29 cellular contexts compared by ENCODE assay signal in the genomic region with DNA sequence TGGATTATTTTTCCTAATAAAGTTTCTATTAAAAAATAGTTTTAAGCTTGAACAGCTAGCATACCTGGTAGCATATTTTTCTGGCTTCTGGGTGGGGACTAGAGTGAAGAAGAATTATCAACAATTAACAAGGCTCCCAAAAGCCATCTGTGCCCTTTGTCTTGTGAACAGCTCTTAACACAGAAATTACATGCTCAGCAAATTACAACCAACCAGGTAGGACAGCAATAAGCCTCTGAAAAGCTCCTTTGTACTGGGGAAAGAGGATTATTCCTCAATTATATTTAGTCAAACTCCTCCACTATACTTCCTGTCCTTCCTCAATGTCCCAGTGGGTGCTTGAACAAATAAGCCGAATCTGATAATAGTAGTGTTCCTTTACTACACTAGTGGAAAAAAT.
DNase-seq lines count a peak whose midpoint lies in the region; TF ChIP-seq lines count a peak whose summit lies in the region.
"Had no signal": no experiment of that assay in that cellular context is flagged by ENCODE, and none has a peak within 500 bp of the region (broad histone marks: within the 10 kb centered on the region; RNA-seq: fewer than 3 reads in every experiment).

No MANE protein-coding gene starts in this region.

- TF ChIP-seq CTCF in osteoblast (IDR thresholded peaks at IDR 0.05; ENCODE audit: extremely low read depth, low read depth, low read length) (no peak), endothelial cell (IDR thresholded peaks at IDR 0.05; ENCODE audit: unreplicated experiment) (no peak)

- peak overlapping the region; percentile 1 for H2AFZ ChIP-seq in osteoblast (ENCODE audit: low read length)
- H2AFZ ChIP-seq: GM23248 had no signal

- H3K27ac ChIP-seq in osteoblast (ENCODE audit: low read depth, low read length), result no peak overlapping the region
- H3K27ac ChIP-seq: 22Rv1, C4-2B, coronary artery, GM23248, SK-N-MC had no signal

- H3K27me3 Mint-ChIP-seq in endothelial cell (ENCODE audit: unreplicated experiment), result no peaks in the 10 kb centered on the region

- no peak overlapping the region for H3K27ac Mint-ChIP-seq in endothelial cell (ENCODE audit: unreplicated experiment)
- H3K27ac Mint-ChIP-seq: activated naive CD8-positive, alpha-beta T cell treated with anti-CD3 and anti-CD28 coated beads, Interleukin-2, amount 50 U/mL, for 24 hours; natural killer cell treated with Interleukin-12 subunit alpha and Interleukin-12 subunit beta and Interleukin-15 and Interleukin-18, amount 100 ng/mL, for 72 hours had no signal

- H3K4me1 ChIP-seq in osteoblast (ENCODE audit: insufficient read depth, low read length), result no peaks in the 10 kb centered on the region
- H3K4me1 ChIP-seq: Caco-2 had no signal

- H3K36me3 ChIP-seq in osteoblast (ENCODE audit: insufficient read depth, low read length), result no peaks in the 10 kb centered on the region

- DNase-seq in DMS153 treated with DMSO at 0.1 percent for 48 hours (lab: John Stamatoyannopoulos, UW; ENCODE audit: unreplicated experiment), result peak; percentile 2
- DNase-seq in DMS153 (lab: John Stamatoyannopoulos, UW), result no peak
- DNase-seq in NCI-H2081 (lab: John Stamatoyannopoulos, UW), result peak; percentile 6 to 65
- peak; percentile 40 for DNase-seq in NCI-H748 treated with DMSO at 0.1 percent for 48 hours (lab: John Stamatoyannopoulos, UW)
- DNase-seq in osteoblast (ENCODE audit: insufficient read length, low spot score, missing footprints), result no peak
- DNase-seq in endothelial cell (ENCODE audit: low spot score), result no peak
- DNase-seq in NCI-H187 treated with DMSO at 0.1 percent for 48 hours (lab: John Stamatoyannopoulos, UW), result no peak
- DNase-seq in SHP77 (lab: John Stamatoyannopoulos, UW), result no peak
- DNase-seq: activated CD4-positive, alpha-beta T cell treated with anti-CD3 and anti-CD28 coated beads, Interleukin-2, amount 50 U/mL, for 48 hours; activated CD4-positive, CD25-positive, alpha-beta regulatory T cell treated with anti-CD3 and anti-CD28 coated beads, Interleukin-2, amount 50 U/mL, for 72 hours; activated naive CD8-positive, alpha-beta T cell treated with anti-CD3 and anti-CD28 coated beads, Interleukin-2, amount 50 U/mL, for 24 hours; activated T-cell treated with anti-CD3 and anti-CD28 coated beads, Interleukin-2, amount 50 U/mL, for 48 hours; Caco-2; caudate nucleus; effector memory CD4-positive, alpha-beta T cell; erythroblast; GM23248; hypothalamus; KBM-7; left cardiac atrium; PC-3; stimulated activated CD4-positive, alpha-beta T cell treated with anti-CD3 and anti-CD28 coated beads, Interleukin-4, amount 100 ng/mL, for 24 hours; trophoblast cell had no signal

- H3K36me3 Mint-ChIP-seq in endothelial cell (ENCODE audit: low read depth, unreplicated experiment), result no peaks in the 10 kb centered on the region
- H3K36me3 Mint-ChIP-seq: natural killer cell treated with Interleukin-12 subunit alpha and Interleukin-12 subunit beta and Interleukin-15 and Interleukin-18, amount 100 ng/mL, for 72 hours had no signal

- peaks cover 7% of the 10 kb centered on the region for H3K4me1 Mint-ChIP-seq in endothelial cell (ENCODE audit: unreplicated experiment)
- H3K4me1 Mint-ChIP-seq: activated naive CD8-positive, alpha-beta T cell treated with anti-CD3 and anti-CD28 coated beads, Interleukin-2, amount 50 U/mL, for 24 hours had no signal

- no peaks in the 10 kb centered on the region for H3K9me3 Mint-ChIP-seq in endothelial cell (ENCODE audit: unreplicated experiment)
- H3K9me3 Mint-ChIP-seq: activated naive CD8-positive, alpha-beta T cell treated with anti-CD3 and anti-CD28 coated beads, Interleukin-2, amount 50 U/mL, for 24 hours; natural killer cell treated with Interleukin-12 subunit alpha and Interleukin-12 subunit beta and Interleukin-15 and Interleukin-18, amount 100 ng/mL, for 72 hours had no signal

- H3K9me3 ChIP-seq in osteoblast (ENCODE audit: low read depth, low read length), result no peaks in the 10 kb centered on the region
- H3K9me3 ChIP-seq: Caco-2 had no signal

- no peaks in the 10 kb centered on the region for H4K20me1 ChIP-seq in osteoblast (ENCODE audit: insufficient read depth, low read length)

- no peak overlapping the region for H3K4me2 ChIP-seq in osteoblast (ENCODE audit: insufficient read depth, low read length)

- H3K27me3 ChIP-seq in osteoblast (ENCODE audit: insufficient read depth, low read length), result no peaks in the 10 kb centered on the region

- H3K4me3 Mint-ChIP-seq in endothelial cell (ENCODE audit: unreplicated experiment), result no peak overlapping the region
- H3K4me3 Mint-ChIP-seq: activated naive CD8-positive, alpha-beta T cell treated with anti-CD3 and anti-CD28 coated beads, Interleukin-2, amount 50 U/mL, for 24 hours; natural killer cell treated with Interleukin-12 subunit alpha and Interleukin-12 subunit beta and Interleukin-15 and Interleukin-18, amount 100 ng/mL, for 72 hours had no signal

- no peak overlapping the region for H3K4me3 ChIP-seq in osteoblast (ENCODE audit: insufficient read depth, low read length)
- H3K4me3 ChIP-seq: coronary artery, GM23248, lung, SK-N-MC had no signal

- no peaks in the 10 kb centered on the region for H3K79me2 ChIP-seq in osteoblast (ENCODE audit: insufficient read depth, low read length)

Comparison
In these comparisons a context has a peak if more than half of its experiments do, and no peak if none do; other contexts are left out.
1. DNase-seq: peak in DMS153 treated with DMSO at 0.1 percent for 48 hours (single experiment), NCI-H2081 (2 of 2) and NCI-H748 treated with DMSO at 0.1 percent for 48 hours (single experiment); none in DMS153 (single experiment), osteoblast (single experiment), endothelial cell (single experiment), NCI-H187 treated with DMSO at 0.1 percent for 48 hours (single experiment) and SHP77 (0 of 2).